In genomic region chr14:24241829-24242443, GRCh38 we compare ENCODE assay signal across 8 cellular contexts. TPM values are rescaled to one million over a fixed set of nuclear protein-coding genes. Genes with fewer than 3 reads are reported as not detected.
A peak's percentile ranks its signal among the peaks of the same experiment; 100 is the strongest.
DNase-seq lines count a peak whose midpoint lies in the region; ATAC-seq and TF ChIP-seq lines count a peak whose summit lies in the region.

No MANE protein-coding gene starts in this region.

- DNase-seq in ELF-1 (ENCODE audit: low read depth, low spot score) (peak; percentile 97), SHP77 treated with DMSO at 0.1 percent for 48 hours (lab: John Stamatoyannopoulos, UW) (peak; percentile 98), globus pallidus (ENCODE audit: low spot score) (peak; percentile 94), omental fat pad (ENCODE audit: low spot score) (peak; percentile 54), tibial artery (peak; percentile 73 to 90)
- peak; percentile 89 for DNase-seq in Jurkat, Clone E6-1 (ENCODE audit: low read depth, low spot score)
- peak; percentile 96 for DNase-seq in activated naive CD4-positive, alpha-beta T cell treated with anti-CD3 and anti-CD28 coated beads, Interleukin-2, amount 10 ng/mL, durations not matched to agents 7 days and 5 days

- CTCF ChIA-PET in activated naive CD4-positive, alpha-beta T cell treated with anti-CD3 and anti-CD28 coated beads, Interleukin-2, amount 10 ng/mL, durations not matched to agents 7 days and 5 days (lab: Charles Lee), result interaction anchor here (0.7 to 9.1 kb wide), 26 partner anchors 8 to 189 kb away, joined by 3 to 223 read pairs (median 4); partner anchors contain the start of genes CHMP4A, CIDEB, DCAF11 and DHRS1

- H3K4me3 Mint-ChIP-seq in activated naive CD4-positive, alpha-beta T cell treated with anti-CD3 and anti-CD28 coated beads, Interleukin-2, amount 10 ng/mL, durations not matched to agents 7 days and 5 days, result peak overlapping the region; percentile 81

- H3K27ac ChIP-seq in tibial artery, result peak overlapping the region; percentile 92 to 93

- peak overlapping the region; percentile 97 for H3K27ac Mint-ChIP-seq in activated naive CD4-positive, alpha-beta T cell treated with anti-CD3 and anti-CD28 coated beads, Interleukin-2, amount 10 ng/mL, durations not matched to agents 7 days and 5 days

- ATAC-seq in GM21786 (IDR thresholded peaks at IDR 0.05; ENCODE audit: unreplicated experiment) (peak; percentile 75), omental fat pad (ENCODE audit: low FRiP score) (peak; percentile 92)

- no peaks in the 10 kb centered on the region for H3K27me3 ChIP-seq in tibial artery

- peaks cover 33 to 43% (median 42%) of the 10 kb centered on the region in 3 donors for H3K36me3 ChIP-seq in tibial artery

- TF ChIP-seq CTCF in omental fat pad (IDR thresholded peaks at IDR 0.05) (peak in 1 of 3 donors; percentile 81), tibial artery (IDR thresholded peaks at IDR 0.05) (peak; percentile 54 to 66)

- peaks cover 67% of the 10 kb centered on the region for H3K4me1 Mint-ChIP-seq in activated naive CD4-positive, alpha-beta T cell treated with anti-CD3 and anti-CD28 coated beads, Interleukin-2, amount 10 ng/mL, durations not matched to agents 7 days and 5 days

- H3K4me1 ChIP-seq in tibial artery, result peaks cover 0 to 45% (median 33%) of the 10 kb centered on the region in 4 donors

- H3K4me3 ChIP-seq in Jurkat, Clone E6-1 (ENCODE audit: low read length), result peak overlapping the region; percentile 69
- H3K4me3 ChIP-seq in tibial artery, result peak overlapping the region; percentile 68 to 90

- no peaks in the 10 kb centered on the region for H3K9me3 Mint-ChIP-seq in activated naive CD4-positive, alpha-beta T cell treated with anti-CD3 and anti-CD28 coated beads, Interleukin-2, amount 10 ng/mL, durations not matched to agents 7 days and 5 days

- intact Hi-C loops in tibial artery (cut with DNase I; ENCODE audit: low total_unique reads), result loop anchor here (5.0 to 10.0 kb wide), 3 partner anchors 55 to 193 kb away; partner anchors contain the start of genes DHRS1 and NOP9

- H3K9me3 ChIP-seq in tibial artery, result no peaks in the 10 kb centered on the region

- H3K27me3 Mint-ChIP-seq in activated naive CD4-positive, alpha-beta T cell treated with anti-CD3 and anti-CD28 coated beads, Interleukin-2, amount 10 ng/mL, durations not matched to agents 7 days and 5 days, result no peaks in the 10 kb centered on the region

- H3K36me3 Mint-ChIP-seq in activated naive CD4-positive, alpha-beta T cell treated with anti-CD3 and anti-CD28 coated beads, Interleukin-2, amount 10 ng/mL, durations not matched to agents 7 days and 5 days, result peaks cover 42% of the 10 kb centered on the region

RNA-seq across cellular contexts. Expression of gene TINF2, which starts 0.5 kb away (rescaled TPM):
- polyA plus RNA-seq in Jurkat, Clone E6-1 (2012; ENCODE audit: insufficient read depth, insufficient read length), result 88.6 TPM
- total RNA-seq in omental fat pad, result 10 to 100 TPM; 46.1 to 80.1 (median 63.6) TPM

RNA-seq across cellular contexts. Expression of gene GMPR2, which starts 9.2 kb away (rescaled TPM):
- 119 TPM for polyA plus RNA-seq in Jurkat, Clone E6-1 (2012; ENCODE audit: insufficient read depth, insufficient read length)
- total RNA-seq in omental fat pad, result 10 to 100 TPM; 36.3 to 69.0 (median 47.0) TPM

RNA-seq across cellular contexts. Expression of gene NEDD8, which starts 9.8 kb away (rescaled TPM):
- 290 TPM for polyA plus RNA-seq in Jurkat, Clone E6-1 (2012; ENCODE audit: insufficient read depth, insufficient read length)
- total RNA-seq in omental fat pad, result 100 to 1,000 TPM in 3 of 4 donors, 10 to 100 TPM in 1; 98.4 to 184 (median 126) TPM

RNA-seq across cellular contexts. Expression of gene TGM1, which starts 21.0 kb away (rescaled TPM):
- polyA plus RNA-seq in Jurkat, Clone E6-1 (2012; ENCODE audit: insufficient read depth, insufficient read length), result 6.1 TPM
- 100 to 1,000 TPM in 2 of 4 donors, 10 to 100 TPM in 1, 1 to 10 TPM in 1; 2.0 to 114 (median 79.1) TPM for total RNA-seq in omental fat pad

RNA-seq across cellular contexts. Expression of gene MDP1, which starts 26.1 kb away (rescaled TPM):
- polyA plus RNA-seq in Jurkat, Clone E6-1 (2012; ENCODE audit: insufficient read depth, insufficient read length), result 45.3 TPM
- 10 to 100 TPM in 3 of 4 donors, 1 to 10 TPM in 1; 9.0 to 18.1 (median 12.5) TPM for total RNA-seq in omental fat pad

Comparison
In these comparisons a context has a peak if more than half of its experiments do, and no peak if none do; other contexts are left out.
1. Peak in every context shown above with its lines: DNase-seq, ATAC-seq, H3K4me3 ChIP-seq and H3K27ac ChIP-seq.